ENCODE assay signal across 34 cellular contexts in the genomic region with DNA sequence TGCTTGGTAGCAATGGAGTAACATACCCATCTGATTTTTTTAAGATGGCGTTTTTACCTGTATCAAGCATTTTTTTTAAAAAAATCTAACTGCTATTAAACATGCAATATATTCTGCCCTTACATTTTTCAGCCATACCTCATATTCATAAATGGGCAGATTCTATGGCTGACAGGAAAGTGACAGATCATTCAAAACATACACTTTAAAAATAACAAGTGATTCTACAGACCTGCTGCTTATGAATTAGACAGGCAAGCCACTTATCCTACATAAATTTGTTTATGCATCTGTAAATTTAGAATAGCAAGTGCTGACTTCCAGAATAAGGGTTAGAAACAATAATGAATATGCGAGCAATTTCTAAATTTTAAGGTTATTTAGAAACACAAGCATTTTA.
"Had no signal": no experiment of that assay in that cellular context is flagged by ENCODE, and none has a peak within 500 bp of the region (broad histone marks: within the 10 kb centered on the region; RNA-seq: fewer than 3 reads in every experiment).

No MANE protein-coding gene starts in this region.

- H3K4me2 ChIP-seq: KMS-11 had no signal

- DNase-seq: Karpas-422, Kasumi-1, KG1, MG63, MM.1S, MV-4-11, NCI-H1048, NCI-H1092, NCI-H1092 treated with DMSO at 0.1 percent for 48 hours, NCI-H1105, NCI-H1105 treated with DMSO at 0.1 percent for 48 hours, NCI-H1417, NCI-H1417 treated with DMSO at 0.1 percent for 48 hours, NCI-H1436, NCI-H1436 treated with DMSO at 0.1 percent for 48 hours, NCI-H146, NCI-H1694, NCI-H1694 treated with DMSO at 0.1 percent for 48 hours, NCI-H187, NCI-H187 treated with DMSO at 0.1 percent for 48 hours, NCI-H1930, NCI-H2029, NCI-H2029 treated with DMSO at 0.1 percent for 48 hours, NCI-H2081, NCI-H2081 treated with DMSO at 0.1 percent for 48 hours, NCI-H2107, NCI-H2171, NCI-H2171 treated with DMSO at 0.1 percent for 48 hours, NCI-H2227 treated with DMSO at 0.1 percent for 48 hours, NCI-H226, NCI-H345, NCI-H446, NCI-H446 treated with DMSO at 0.1 percent for 48 hours had no signal

- H3K4me3 ChIP-seq: MG63 had no signal

- H3K27me3 ChIP-seq: MG63 had no signal

- H3K9me3 ChIP-seq: MG63 had no signal

- H3K9ac ChIP-seq: KMS-11 had no signal

- H3K36me3 ChIP-seq: MG63 had no signal

- H3K27ac ChIP-seq: KMS-11 had no signal
